In the genomic region with DNA sequence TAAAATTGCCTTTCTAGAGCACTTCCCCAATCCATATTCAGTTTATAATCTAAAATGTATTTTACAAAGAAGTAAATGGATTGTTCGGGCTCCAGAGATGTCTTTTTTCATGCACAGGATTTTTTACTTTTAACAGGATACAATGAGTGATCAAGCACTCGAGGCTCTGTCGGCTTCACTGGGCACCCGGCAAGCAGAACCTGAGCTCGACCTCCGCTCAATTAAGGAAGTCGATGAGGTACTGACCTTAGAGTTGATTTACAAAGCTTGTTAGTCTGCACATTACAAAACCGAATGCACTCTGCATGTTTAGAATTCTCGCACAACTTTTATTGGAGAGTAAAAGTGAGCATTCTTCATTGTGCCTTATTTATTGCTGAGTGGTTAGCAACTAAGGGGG, we compare ENCODE assay signal across 14 cellular contexts.
A peak's percentile ranks its signal among the peaks of the same experiment; 100 is the strongest.
DNase-seq lines count a peak whose midpoint lies in the region; ATAC-seq and TF ChIP-seq lines count a peak whose summit lies in the region.
"Had no signal": no experiment of that assay in that cellular context is flagged by ENCODE, and none has a peak within 500 bp of the region (broad histone marks: within the 10 kb centered on the region; RNA-seq: fewer than 3 reads in every experiment).

No MANE protein-coding gene starts in this region.

- H3K9me3 ChIP-seq in GM23248 (ENCODE audit: low read depth) (no peaks in the 10 kb centered on the region), heart right ventricle (no peaks in the 10 kb centered on the region), smooth muscle cell (replicated peaks; ENCODE audit: low read depth) (no peaks in the 10 kb centered on the region)

- H3K9me2 ChIP-seq in GM23248 (ENCODE audit: insufficient read depth) = no peaks in the 10 kb centered on the region

- intact Hi-C loops in heart right ventricle (cut with DNase I) = loop anchor here in 5 of 10 donors (5.0 to 10.0 kb wide), 5 partner anchors 35 to 398 kb away; a partner anchor contains a TSS

- ATAC-seq in heart right ventricle = peak in 3 of 8 donors; percentile 26 to 43 (median 28)
- ATAC-seq in activated CD4-positive, CD25-positive, alpha-beta regulatory T cell treated with anti-CD3 and anti-CD28 coated beads, Interleukin-2, amount 50 U/mL, for 24 hours = no peak

- H2AFZ ChIP-seq in GM23248 (no peak overlapping the region), smooth muscle cell (ENCODE audit: low read depth) (no peak overlapping the region)

- WGBS in GM23248 (ENCODE audit: low coverage in 1 of 2, low lambda C conversion rate in 2 of 2, missing lambda C conversion rate in 2 of 2), 2 experiments = 67 to 71% methylated on average over 9 of the region's 9 CpGs
- 47 to 55% methylated on average over 9 of the region's 9 CpGs for WGBS in heart right ventricle, 2 donors
- WGBS in smooth muscle cell (ENCODE audit: low lambda C conversion rate) = 78% methylated on average over 9 of the region's 9 CpGs

- DNase-seq in GM23248 (no peak), NOMO-1 treated with DMSO at 0.1 percent for 48 hours (lab: John Stamatoyannopoulos, UW; ENCODE audit: unreplicated experiment) (peak; percentile 76), heart right ventricle (no peak), smooth muscle cell (lab: John Stamatoyannopoulos, UW; ENCODE audit: unreplicated experiment) (no peak)
- DNase-seq in stimulated activated CD8-positive, alpha-beta memory T cell treated with anti-CD3 and anti-CD28 coated beads, Interleukin-4, amount 100 ng/mL, for 48 hours = no peak
- DNase-seq in activated naive CD4-positive, alpha-beta T cell (lab: John Stamatoyannopoulos, UW) = no peak
- DNase-seq: C1 segment of cervical spinal cord, dermis blood vessel endothelial cell, DND-41, hippocampal formation, kidney glomerular epithelial cell, NCI-H2081, WERI-Rb-1 had no signal

- H3K4me2 ChIP-seq in GM23248 (ENCODE audit: unreplicated experiment) (no peak overlapping the region), smooth muscle cell (no peak overlapping the region)

- H4K20me1 ChIP-seq in GM23248 (ENCODE audit: insufficient read depth) = no peaks in the 10 kb centered on the region
- H4K20me1 ChIP-seq in smooth muscle cell (ENCODE audit: low read depth) = no peaks in the 10 kb centered on the region

- H3K27me3 ChIP-seq in GM23248 (replicated peaks; ENCODE audit: insufficient read depth) (no peaks in the 10 kb centered on the region), heart right ventricle (no peaks in the 10 kb centered on the region), smooth muscle cell (ENCODE audit: low read depth) (no peaks in the 10 kb centered on the region)

- peaks cover 27% of the 10 kb centered on the region for H3F3A ChIP-seq in GM23248 (ENCODE audit: insufficient read depth)
- H3F3A ChIP-seq in smooth muscle cell (ENCODE audit: low read depth) = peaks cover 46% of the 10 kb centered on the region

- H3K4me3 ChIP-seq in GM23248 (no peak overlapping the region), heart right ventricle (peak overlapping the region in 7 of 10 donors; percentile 5 to 25 (median 18)), smooth muscle cell (no peak overlapping the region)

- H3K27ac ChIP-seq in GM23248 (peak overlapping the region; percentile 39; the same call in 1 of the 2 replicates), heart right ventricle (peak overlapping the region; percentile 38 to 90 (median 74)), smooth muscle cell (ENCODE audit: low read depth) (peak overlapping the region; percentile 79)
- H3K27ac ChIP-seq: WERI-Rb-1 had no signal

- no peaks in the 10 kb centered on the region for H3K79me2 ChIP-seq in GM23248 (ENCODE audit: insufficient read depth)
- H3K79me2 ChIP-seq in smooth muscle cell (ENCODE audit: low read depth) = no peaks in the 10 kb centered on the region

- TF ChIP-seq CTCF in heart right ventricle (IDR thresholded peaks at IDR 0.05) = no peak
- no peak for TF ChIP-seq CTCF in smooth muscle cell (IDR thresholded peaks at IDR 0.05; ENCODE audit: borderline replicate concordance, insufficient read depth, poor library complexity, severe bottlenecking)

- H3K36me3 ChIP-seq in GM23248 (ENCODE audit: low read depth) (peaks cover 88% of the 10 kb centered on the region), heart right ventricle (peaks cover 0 to 100% (median 61%) of the 10 kb centered on the region in 9 donors), smooth muscle cell (ENCODE audit: low read depth) (peaks cover 8% of the 10 kb centered on the region)

- H3K9ac ChIP-seq in GM23248 (no peak overlapping the region), smooth muscle cell (ENCODE audit: low read depth) (no peak overlapping the region)

- H3K4me1 ChIP-seq in GM23248 (ENCODE audit: insufficient read depth) = peaks cover 23% of the 10 kb centered on the region
- peaks cover 9 to 66% (median 41%) of the 10 kb centered on the region in 9 donors for H3K4me1 ChIP-seq in heart right ventricle
- H3K4me1 ChIP-seq in smooth muscle cell (ENCODE audit: low read depth) = no peaks in the 10 kb centered on the region

- in situ Hi-C loops in GM23248 (cut with MboI) = no loop called here

Comparison
In these comparisons a context has a peak if more than half of its experiments do, and no peak if none do; other contexts are left out.
1. H3K4me3 ChIP-seq: peak in heart right ventricle (7 of 10); none in GM23248 (single experiment) and smooth muscle cell (single experiment).
2. Peak in every context shown above with its lines, with median percentiles within 50 percentile points of each other: H3K27ac ChIP-seq.